9 cellular contexts compared by ENCODE assay signal in genomic region chr22:39545310-39546063, GRCh38. TPM values are rescaled to one million over a fixed set of nuclear protein-coding genes. Genes with fewer than 3 reads are reported as not detected.
DNase-seq lines count a peak whose midpoint lies in the region; ATAC-seq and TF ChIP-seq lines count a peak whose summit lies in the region.
"Had no signal": no experiment of that assay in that cellular context is flagged by ENCODE, and none has a peak within 500 bp of the region (broad histone marks: within the 10 kb centered on the region; RNA-seq: fewer than 3 reads in every experiment).

No MANE protein-coding gene starts in this region.

- ATAC-seq in mucosa of descending colon = peak; percentile 83

- no peak for TF ChIP-seq CTCF in mucosa of descending colon (IDR thresholded peaks at IDR 0.05)

- H3K9me3 ChIP-seq in mucosa of descending colon = no peaks in the 10 kb centered on the region

- intact Hi-C loops in mucosa of descending colon (cut with DNase I, micrococcal nuclease) = no loop called here

- no peaks in the 10 kb centered on the region for H3K36me3 ChIP-seq in mucosa of descending colon (ENCODE audit: low read depth)

- no peaks in the 10 kb centered on the region for H3K4me1 ChIP-seq in mucosa of descending colon (ENCODE audit: low read depth)

- no peak overlapping the region for H3K4me3 ChIP-seq in mucosa of descending colon

- in situ Hi-C loops in ACHN (cut with HindIII; ENCODE audit: low pct_ligation_motif_present, low pct_unique_long_range_greater_than_20kb, low sequenced_read_pairs) = no loop called here

- DNase-seq in ACHN (peak; percentile 58), NCI-H460 (ENCODE audit: extremely low read depth, low read depth) (peak; percentile 40), mucosa of descending colon (peak in 2 of 3 donors; percentile 68 to 76), SK-N-DZ (ENCODE audit: low spot score) (no peak), NCI-H2029 (lab: John Stamatoyannopoulos, UW) (no peak), pons (ENCODE audit: low spot score) (no peak), SKM-1 (lab: John Stamatoyannopoulos, UW; ENCODE audit: unreplicated experiment) (no peak)
- DNase-seq in activated naive CD4-positive, alpha-beta T cell treated with anti-CD3 and anti-CD28 coated beads, Interleukin-2, amount 50 U/mL, for 16 hours = peak; percentile 69

RNA-seq across cellular contexts. Expression of gene RPS19BP1, which starts 12.9 kb away (rescaled TPM):
- 80.2 and 85.8 TPM in 2 replicates for total RNA-seq in NCI-H460 (2014; rRNA removed; shearing (Covaris generic))
- 143 and 195 TPM in 2 replicates for polyA plus RNA-seq in NCI-H460 (2014; cell fraction: nucleus; rRNA removed)
- total RNA-seq in mucosa of descending colon = 10 to 100 TPM; 59.1 to 77.7 (median 61.2) TPM
- polyA plus RNA-seq in SK-N-DZ (2014; cell fraction: cytosol; rRNA removed) = 151 and 169 TPM in 2 replicates
- 143 and 168 TPM in 2 replicates for polyA plus RNA-seq in SK-N-DZ (2014; cell fraction: nucleus; rRNA removed)

RNA-seq across cellular contexts. Expression of gene CACNA1I, which starts 25.1 kb away (rescaled TPM):
- total RNA-seq in NCI-H460 (2014; rRNA removed; shearing (Covaris generic)) = 0.05 TPM in 1 of 2 replicates, not detected in the other
- 0.01 and 0.02 TPM in 2 replicates for polyA plus RNA-seq in NCI-H460 (2014; cell fraction: nucleus; rRNA removed)
- total RNA-seq in mucosa of descending colon = under 1 TPM; 0.19 to 0.41 (median 0.20) TPM
- not detected in 2 replicates for polyA plus RNA-seq in SK-N-DZ (2014; cell fraction: cytosol; rRNA removed)
- polyA plus RNA-seq in SK-N-DZ (2014; cell fraction: nucleus; rRNA removed) = not detected in 2 replicates
- total RNA-seq: glomerular endothelial cell had no signal

RNA-seq across cellular contexts. Expression of gene ATF4, which starts 25.1 kb away (rescaled TPM):
- 816 and 819 TPM in 2 replicates for total RNA-seq in NCI-H460 (2014; rRNA removed; shearing (Covaris generic))
- 552 and 568 TPM in 2 replicates for polyA plus RNA-seq in NCI-H460 (2014; cell fraction: nucleus; rRNA removed)
- 100 to 1,000 TPM; 201 to 581 (median 205) TPM for total RNA-seq in mucosa of descending colon
- 496 and 507 TPM in 2 replicates for polyA plus RNA-seq in SK-N-DZ (2014; cell fraction: cytosol; rRNA removed)
- polyA plus RNA-seq in SK-N-DZ (2014; cell fraction: nucleus; rRNA removed) = 518 and 549 TPM in 2 replicates

RNA-seq across cellular contexts. Expression of gene MIEF1, which starts 43.4 kb away (rescaled TPM):
- 35.4 and 38.5 TPM in 2 replicates for total RNA-seq in NCI-H460 (2014; rRNA removed; shearing (Covaris generic))
- polyA plus RNA-seq in NCI-H460 (2014; cell fraction: nucleus; rRNA removed) = 25.8 and 37.2 TPM in 2 replicates
- 10 to 100 TPM; 29.8 to 38.4 (median 34.0) TPM for total RNA-seq in mucosa of descending colon
- 30.9 and 38.7 TPM in 2 replicates for polyA plus RNA-seq in SK-N-DZ (2014; cell fraction: cytosol; rRNA removed)
- 13.4 and 15.8 TPM in 2 replicates for polyA plus RNA-seq in SK-N-DZ (2014; cell fraction: nucleus; rRNA removed)

Comparison
In these comparisons a context has a peak if more than half of its experiments do, and no peak if none do; other contexts are left out.
1. DNase-seq: peak in ACHN (single experiment), NCI-H460 (single experiment), activated naive CD4-positive, alpha-beta T cell treated with anti-CD3 and anti-CD28 coated beads, Interleukin-2, amount 50 U/mL, for 16 hours (single experiment) and mucosa of descending colon (2 of 3); none in SK-N-DZ (single experiment), NCI-H2029 (single experiment), pons (single experiment) and SKM-1 (single experiment).